15 cellular contexts compared by ENCODE assay signal in the genomic region with DNA sequence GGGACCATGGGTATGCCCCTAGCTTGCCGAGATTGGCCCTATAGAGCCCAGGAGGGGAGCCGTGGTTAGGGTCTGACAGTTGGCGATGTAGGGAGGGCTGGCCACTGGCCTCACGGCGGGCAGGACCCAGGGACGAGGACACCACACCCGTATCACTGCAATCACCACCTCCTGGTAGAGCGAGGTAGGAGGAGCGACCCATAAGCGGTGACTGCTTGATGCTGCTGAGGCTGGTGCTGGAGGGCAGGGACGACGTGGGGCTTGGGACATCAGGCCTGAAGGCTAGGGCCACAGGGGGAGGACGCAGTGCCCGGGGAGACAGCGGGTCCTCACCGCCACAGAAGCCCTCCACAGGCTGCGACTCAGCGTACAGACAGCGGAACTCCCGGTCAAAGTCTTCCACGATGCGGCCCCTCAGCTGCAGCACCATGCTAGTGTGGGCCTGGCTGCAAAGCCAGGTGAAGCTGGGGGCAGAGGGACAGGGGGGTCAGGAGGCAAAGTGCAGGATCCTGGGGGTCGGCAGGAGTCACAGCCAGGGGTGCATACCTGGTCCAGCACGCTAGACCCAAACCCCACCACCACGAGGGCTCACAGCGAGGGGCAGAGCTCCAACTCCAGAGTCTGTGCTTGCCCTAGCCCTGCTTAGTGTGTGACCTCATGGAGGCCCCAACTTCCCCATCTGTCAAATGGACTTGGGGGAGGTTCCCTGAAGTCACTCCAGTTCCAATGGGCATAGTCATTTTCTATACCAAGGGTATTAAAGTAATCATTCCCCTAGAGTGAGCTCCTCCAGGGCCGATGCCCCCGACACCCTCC. TPM values are rescaled to one million over a fixed set of nuclear protein-coding genes. Genes with fewer than 3 reads are reported as not detected.
DNase-seq lines count a peak whose midpoint lies in the region; TF ChIP-seq lines count a peak whose summit lies in the region.
"Had no signal": no experiment of that assay in that cellular context is flagged by ENCODE, and none has a peak within 500 bp of the region (broad histone marks: within the 10 kb centered on the region; RNA-seq: fewer than 3 reads in every experiment).

No MANE protein-coding gene starts in this region.

- TF ChIP-seq CTCF in Caco-2 (IDR thresholded peaks at IDR 0.05; ENCODE audit: insufficient read depth in 1 of 2, low read depth in 1 of 2, low read length in 1 of 2, severe bottlenecking in 1 of 2, unreplicated experiment in 1 of 2) (no peak), HEK293 (tag by site-specific recombination; IDR thresholded peaks at IDR 0.05) (no peak), endothelial cell (IDR thresholded peaks at IDR 0.05; ENCODE audit: unreplicated experiment) (no peak), sigmoid colon (IDR thresholded peaks at IDR 0.05) (no peak)

- TF ChIP-seq EP300 in sigmoid colon (IDR thresholded peaks at IDR 0.05): no peak

- H3K9me3 Mint-ChIP-seq in Caco-2 (ENCODE audit: unreplicated experiment): no peaks in the 10 kb centered on the region
- no peaks in the 10 kb centered on the region for H3K9me3 Mint-ChIP-seq in endothelial cell (ENCODE audit: unreplicated experiment)
- H3K9me3 Mint-ChIP-seq: CD14-positive monocyte; CD8-positive, alpha-beta memory T cell had no signal

- TF ChIP-seq POLR2A in sigmoid colon (IDR thresholded peaks at IDR 0.05): no peak

- no peak overlapping the region for H3K27ac ChIP-seq in HEK293 (ENCODE audit: extremely low read depth, low read depth, low read length)
- H3K27ac ChIP-seq in sigmoid colon: no peak overlapping the region

- CTCF ChIA-PET in Caco-2 (lab: Charles Lee): interaction anchor here (0.6 to 4.3 kb wide), 2 partner anchors 17 to 71 kb away, joined by 3 to 37 read pairs; no protein-coding TSS in a partner anchor
- CTCF ChIA-PET in HEK293 (lab: Yijun Ruan, JAX): interaction anchor here (2.3 kb wide), 1 partner anchor 16 kb away, joined by 7 read pairs; no protein-coding TSS in a partner anchor

- peaks cover 18% of the 10 kb centered on the region for H3K4me1 Mint-ChIP-seq in Caco-2 (ENCODE audit: low read depth, unreplicated experiment)
- H3K4me1 Mint-ChIP-seq in endothelial cell (ENCODE audit: unreplicated experiment): peaks cover 15% of the 10 kb centered on the region

- H3K4me3 Mint-ChIP-seq in Caco-2 (ENCODE audit: unreplicated experiment) (no peak overlapping the region), endothelial cell (ENCODE audit: unreplicated experiment) (no peak overlapping the region)
- H3K4me3 Mint-ChIP-seq: CD14-positive monocyte had no signal

- H3K27me3 ChIP-seq in Caco-2 (replicated peaks; ENCODE audit: control insufficient read depth, insufficient read depth, low read length) (no peaks in the 10 kb centered on the region), sigmoid colon (peaks cover 0 to 4% (median 0%) of the 10 kb centered on the region in 3 donors)

- H3K36me3 ChIP-seq in Caco-2 (ENCODE audit: control insufficient read depth, insufficient read depth, low read length) (0 out of 2 replicates have a peak, but pooled peaks cover 1% of the 10 kb centered on the region), HEK293 (ENCODE audit: control insufficient read depth in 2 of 2, insufficient read depth in 1 of 2, low read length in 2 of 2) (peaks cover 6 to 7% of the 10 kb centered on the region in 2 experiments; a peak in 2 of 3 replicates), sigmoid colon (no peaks in the 10 kb centered on the region)

- H3K4me3 ChIP-seq in Caco-2 (ENCODE audit: low read depth, low read length) (no peak overlapping the region), HEK293 (ENCODE audit: low read depth, low read length) (no peak overlapping the region), sigmoid colon (no peak overlapping the region)
- H3K4me3 ChIP-seq: A549 had no signal

- POLR2A ChIA-PET in Caco-2 (lab: Charles Lee): interaction anchor here (1.2 kb wide), 1 partner anchor 167 kb away, joined by 4 read pairs; no protein-coding TSS in a partner anchor
- POLR2A ChIA-PET in HEK293 (lab: Yijun Ruan, JAX): no interaction called here

- peaks cover 16% of the 10 kb centered on the region for H3K36me3 Mint-ChIP-seq in Caco-2 (ENCODE audit: insufficient read depth, unreplicated experiment)
- H3K36me3 Mint-ChIP-seq in endothelial cell (ENCODE audit: low read depth, unreplicated experiment): peaks cover 4% of the 10 kb centered on the region
- H3K36me3 Mint-ChIP-seq: CD14-positive monocyte had no signal

- no peaks in the 10 kb centered on the region for H3K27me3 Mint-ChIP-seq in Caco-2 (ENCODE audit: insufficient read depth, unreplicated experiment)
- peaks cover 23% of the 10 kb centered on the region for H3K27me3 Mint-ChIP-seq in endothelial cell (ENCODE audit: unreplicated experiment)

- intact Hi-C loops in Caco-2 (cut with micrococcal nuclease; ENCODE audit: unreplicated experiment): loop anchor here (5.0 kb wide), 1 partner anchor 410 kb away; a partner anchor contains a TSS
- intact Hi-C loops in sigmoid colon (cut with DNase I): no loop called here
- intact Hi-C loops in posterior vena cava (cut with DNase I): no loop called here

- H3K9me3 ChIP-seq in Caco-2 (no peaks in the 10 kb centered on the region), HEK293 (ENCODE audit: control insufficient read depth, insufficient read depth, low read depth, low read length) (no peaks in the 10 kb centered on the region), sigmoid colon (no peaks in the 10 kb centered on the region)
- H3K9me3 ChIP-seq: A549 had no signal

- no TSS peak for BruUV-seq in Caco-2 (replicated peaks; lab: Mats Ljungman, UMichigan)

- peaks cover 28% of the 10 kb centered on the region for H3K4me1 ChIP-seq in Caco-2
- H3K4me1 ChIP-seq in HEK293 (ENCODE audit: control insufficient read depth, insufficient read depth, low read length): no peaks in the 10 kb centered on the region
- H3K4me1 ChIP-seq in sigmoid colon: peaks cover 0 to 23% (median 18%) of the 10 kb centered on the region in 4 donors

- DNase-seq in Caco-2: peak in 1 of 2 experiments; percentile 49
- DNase-seq in endothelial cell (ENCODE audit: low spot score): no peak
- DNase-seq in sigmoid colon: peak; percentile 65
- no peak for DNase-seq in NCI-H748 treated with DMSO at 0.1 percent for 48 hours (lab: John Stamatoyannopoulos, UW)
- DNase-seq in posterior vena cava (ENCODE audit: low spot score): no peak
- DNase-seq: CD8-positive, alpha-beta memory T cell; DMS53; GF-D8; GOT3; HCEC 1CT had no signal

- H3K27ac Mint-ChIP-seq in Caco-2 (ENCODE audit: unreplicated experiment) (peak overlapping the region; percentile 11), endothelial cell (ENCODE audit: unreplicated experiment) (peak overlapping the region; percentile 48)
- H3K27ac Mint-ChIP-seq: CD14-positive monocyte had no signal

- whole genome bisulfite sequencing in sigmoid colon, 2 donors: 91% methylated on average over 28 of the region's 28 CpGs

TF ChIP-seq in HEK293, 187 proteins besides CTCF, POLR2A, EP300 and RAD21:
- TF ChIP-seq ZNF768 (tag by site-specific recombination; IDR thresholded peaks at IDR 0.05): no peak
- TF ChIP-seq, protein P1, sequence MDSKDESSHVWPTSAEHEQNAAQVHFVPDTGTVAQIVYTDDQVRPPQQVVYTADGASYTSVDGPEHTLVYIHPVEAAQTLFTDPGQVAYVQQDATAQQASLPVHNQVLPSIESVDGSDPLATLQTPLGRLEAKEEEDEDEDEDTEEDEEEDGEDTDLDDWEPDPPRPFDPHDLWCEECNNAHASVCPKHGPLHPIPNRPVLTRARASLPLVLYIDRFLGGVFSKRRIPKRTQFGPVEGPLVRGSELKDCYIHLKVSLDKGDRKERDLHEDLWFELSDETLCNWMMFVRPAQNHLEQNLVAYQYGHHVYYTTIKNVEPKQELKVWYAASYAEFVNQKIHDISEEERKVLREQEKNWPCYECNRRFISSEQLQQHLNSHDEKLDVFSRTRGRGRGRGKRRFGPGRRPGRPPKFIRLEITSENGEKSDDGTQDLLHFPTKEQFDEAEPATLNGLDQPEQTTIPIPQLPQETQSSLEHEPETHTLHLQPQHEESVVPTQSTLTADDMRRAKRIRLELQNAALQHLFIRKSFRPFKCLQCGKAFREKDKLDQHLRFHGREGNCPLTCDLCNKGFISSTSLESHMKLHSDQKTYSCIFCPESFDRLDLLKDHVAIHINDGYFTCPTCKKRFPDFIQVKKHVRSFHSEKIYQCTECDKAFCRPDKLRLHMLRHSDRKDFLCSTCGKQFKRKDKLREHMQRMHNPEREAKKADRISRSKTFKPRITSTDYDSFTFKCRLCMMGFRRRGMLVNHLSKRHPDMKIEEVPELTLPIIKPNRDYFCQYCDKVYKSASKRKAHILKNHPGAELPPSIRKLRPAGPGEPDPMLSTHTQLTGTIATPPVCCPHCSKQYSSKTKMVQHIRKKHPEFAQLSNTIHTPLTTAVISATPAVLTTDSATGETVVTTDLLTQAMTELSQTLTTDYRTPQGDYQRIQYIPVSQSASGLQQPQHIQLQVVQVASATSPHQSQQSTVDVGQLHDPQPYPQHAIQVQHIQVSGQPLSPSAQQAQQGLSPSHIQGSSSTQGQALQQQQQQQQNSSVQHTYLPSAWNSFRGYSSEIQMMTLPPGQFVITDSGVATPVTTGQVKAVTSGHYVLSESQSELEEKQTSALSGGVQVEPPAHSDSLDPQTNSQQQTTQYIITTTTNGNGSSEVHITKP (tag by site-specific recombination; IDR thresholded peaks at IDR 0.05): peak; percentile 51; the same call in 1 of the 2 replicates
- TF ChIP-seq ZNF558 (tag by site-specific recombination; IDR thresholded peaks at IDR 0.05): no peak
- no peak for TF ChIP-seq ZNF16 (tag by site-specific recombination; IDR thresholded peaks at IDR 0.05; ENCODE audit: low read depth)
TF ChIP-seq in HEK293: peak in this region for 1.

RNA-seq across cellular contexts. Expression of a gene that starts 3.1 kb away (rescaled TPM):
- total RNA-seq in Caco-2 (2022): 403 and 420 TPM in 2 replicates
- total RNA-seq in endothelial cell (ENCODE audit: unreplicated experiment): 120 TPM
- total RNA-seq in sigmoid colon: 10 to 100 TPM; 61.9 to 71.3 (median 66.1) TPM
- polyA plus RNA-seq in sigmoid colon: 100 to 1,000 TPM; 202 to 289 (median 228) TPM
- total RNA-seq in posterior vena cava: 10 to 100 TPM; 61.9 to 89.7 TPM

RNA-seq across cellular contexts. Expression of a gene that starts 4.5 kb away (rescaled TPM):
- total RNA-seq in Caco-2 (2022) (0.09 TPM in 1 of 2 replicates, not detected in the other), endothelial cell (ENCODE audit: unreplicated experiment) (not detected), sigmoid colon (not detected), posterior vena cava (not detected)
- polyA plus RNA-seq in sigmoid colon: under 1 TPM in 2 of 3 donors, not detected in 1; under 0.01 to 0.03 TPM
- total RNA-seq: CD8-positive, alpha-beta memory T cell had no signal
- polyA plus RNA-seq: A549; AG04450; BJ; CD14-positive monocyte; CD8-positive, alpha-beta memory T cell had no signal

RNA-seq across cellular contexts. Expression of a gene that starts 9.8 kb away (rescaled TPM):
- total RNA-seq in Caco-2 (2022): 38.8 and 42.3 TPM in 2 replicates
- total RNA-seq in endothelial cell (ENCODE audit: unreplicated experiment): 80.7 TPM
- 10 to 100 TPM; 23.2 to 39.8 (median 29.4) TPM for total RNA-seq in sigmoid colon
- polyA plus RNA-seq in sigmoid colon: 100 to 1,000 TPM in 1 of 3 donors, 10 to 100 TPM in 2; 44.0 to 115 (median 97.3) TPM
- total RNA-seq in posterior vena cava: 10 to 100 TPM; 40.4 to 54.6 TPM
